ENCODE assay signal across 13 cellular contexts in the genomic region with DNA sequence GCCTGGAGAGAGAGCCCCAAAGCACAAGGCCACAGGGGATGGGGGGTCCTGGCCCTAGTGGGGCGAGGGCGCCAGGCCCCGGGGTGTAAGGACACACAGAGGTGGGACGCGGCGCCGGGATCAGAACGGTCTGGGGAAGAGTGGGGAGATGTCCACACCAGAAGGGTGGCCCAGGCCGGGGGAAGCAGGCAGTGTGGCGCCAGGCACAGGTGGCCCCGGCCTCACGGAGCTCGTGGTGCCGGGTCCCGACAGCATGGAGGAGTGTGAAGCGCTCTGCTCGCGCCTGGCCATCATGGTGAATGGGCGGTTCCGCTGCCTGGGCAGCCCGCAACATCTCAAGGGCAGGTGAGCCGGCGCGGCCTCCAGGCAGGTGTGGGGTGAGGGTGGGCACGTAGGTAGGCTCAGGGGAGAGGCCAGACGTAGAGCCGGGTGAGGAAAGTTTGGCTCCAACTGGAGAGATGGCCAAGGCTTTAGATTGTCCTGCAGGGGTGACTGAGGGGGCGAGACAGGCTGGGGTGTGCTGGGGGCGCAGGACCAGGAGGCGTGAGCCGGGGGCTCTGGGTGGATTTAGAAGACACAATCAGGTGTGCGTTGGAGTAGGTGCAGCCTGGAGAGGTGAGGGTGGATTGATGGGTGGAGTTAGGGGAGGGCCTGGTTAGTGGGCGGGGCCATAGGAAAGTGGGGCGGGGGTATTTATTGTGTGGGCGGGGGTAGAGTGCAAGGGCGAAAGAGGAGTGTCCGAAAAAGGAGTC. TPM values are rescaled to one million over a fixed set of nuclear protein-coding genes. Genes with fewer than 3 reads are reported as not detected.
DNase-seq lines count a peak whose midpoint lies in the region; ATAC-seq and TF ChIP-seq lines count a peak whose summit lies in the region.
"Had no signal": no experiment of that assay in that cellular context is flagged by ENCODE, and none has a peak within 500 bp of the region (broad histone marks: within the 10 kb centered on the region; RNA-seq: fewer than 3 reads in every experiment).

No MANE protein-coding gene starts in this region.

- TF ChIP-seq EP300 in esophagus muscularis mucosa (IDR thresholded peaks at IDR 0.05): no peak

- TF ChIP-seq CTCF in neural progenitor cell (IDR thresholded peaks at IDR 0.05): no peak
- TF ChIP-seq CTCF in esophagus muscularis mucosa (IDR thresholded peaks at IDR 0.05): no peak

- no peaks in the 10 kb centered on the region for H3K9me3 Mint-ChIP-seq in dendritic cell treated with granulocyte-macrophage colony-stimulating factor and Interleukin-4, amounts not matched to agents 40 ng/mL and 50 ng/mL, for 4 days
- no peaks in the 10 kb centered on the region for H3K9me3 Mint-ChIP-seq in neural progenitor cell
- H3K9me3 Mint-ChIP-seq: activated T-cell treated with anti-CD3 and anti-CD28 coated beads, Interleukin-2, amount 50 U/mL, for 4 hours had no signal

- 67% methylated on average over 33 of the region's 37 CpGs for WGBS in esophagus muscularis mucosa

- H3K4me1 ChIP-seq in neural progenitor cell: peaks cover 12% of the 10 kb centered on the region
- peaks cover 20 to 49% (median 35%) of the 10 kb centered on the region in 4 donors for H3K4me1 ChIP-seq in esophagus muscularis mucosa

- H3K27me3 ChIP-seq in neural progenitor cell (peaks cover 58% of the 10 kb centered on the region), esophagus muscularis mucosa (peaks cover 7 to 50% (median 35%) of the 10 kb centered on the region in 4 donors)

- H3K36me3 Mint-ChIP-seq in dendritic cell treated with granulocyte-macrophage colony-stimulating factor and Interleukin-4, amounts not matched to agents 40 ng/mL and 50 ng/mL, for 4 days (ENCODE audit: low read depth): peaks cover 44% of the 10 kb centered on the region
- H3K36me3 Mint-ChIP-seq in neural progenitor cell: no peaks in the 10 kb centered on the region

- H2AFZ ChIP-seq in neural progenitor cell (replicated peaks): no peak overlapping the region

- peaks cover 4% of the 10 kb centered on the region for H3K27me3 Mint-ChIP-seq in dendritic cell treated with granulocyte-macrophage colony-stimulating factor and Interleukin-4, amounts not matched to agents 40 ng/mL and 50 ng/mL, for 4 days
- peaks cover 26% of the 10 kb centered on the region for H3K27me3 Mint-ChIP-seq in neural progenitor cell (ENCODE audit: insufficient read depth, low read depth)

- no peak overlapping the region for H3K9ac ChIP-seq in neural progenitor cell

- peak overlapping the region; percentile 44 for H3K4me3 Mint-ChIP-seq in dendritic cell treated with granulocyte-macrophage colony-stimulating factor and Interleukin-4, amounts not matched to agents 40 ng/mL and 50 ng/mL, for 4 days
- peak overlapping the region; percentile 33 for H3K4me3 Mint-ChIP-seq in neural progenitor cell

- H3K27ac ChIP-seq in neural progenitor cell (no peak overlapping the region), esophagus muscularis mucosa (replicated peaks in 1 of 4) (no peak overlapping the region)
- H3K27ac ChIP-seq: ascending aorta, foreskin keratinocyte had no signal

- DNase-seq in DMS53 (lab: John Stamatoyannopoulos, UW): peak; percentile 55
- no peak for DNase-seq in DMS53 treated with DMSO at 0.1 percent for 48 hours (lab: John Stamatoyannopoulos, UW; ENCODE audit: unreplicated experiment)
- DNase-seq in HuH-7 (ENCODE audit: low spot score): peak; percentile 59
- no peak for DNase-seq in neural progenitor cell (ENCODE audit: low spot score)
- no peak for DNase-seq in NK-92 (lab: John Stamatoyannopoulos, UW; ENCODE audit: unreplicated experiment)
- DNase-seq in esophagus muscularis mucosa (ENCODE audit: extremely low spot score): no peak
- DNase-seq: 8988T had no signal

- peaks cover 16% of the 10 kb centered on the region for H4K20me1 ChIP-seq in neural progenitor cell (ENCODE audit: low read depth)

- no peak for TF ChIP-seq POLR2A in esophagus muscularis mucosa (IDR thresholded peaks at IDR 0.05; ENCODE audit: low read depth)

- no peaks in the 10 kb centered on the region for H3K79me2 ChIP-seq in neural progenitor cell (ENCODE audit: low read depth)

- H3K4me3 ChIP-seq in neural progenitor cell (no peak overlapping the region), esophagus muscularis mucosa (no peak overlapping the region)
- H3K4me3 ChIP-seq: ascending aorta, skin epidermis had no signal

- no peak for ATAC-seq in HG03175 (IDR thresholded peaks at IDR 0.05; ENCODE audit: unreplicated experiment)

- no peak overlapping the region for H3K4me2 ChIP-seq in neural progenitor cell

- intact Hi-C loops in dendritic cell treated with granulocyte-macrophage colony-stimulating factor and Interleukin-4, amounts not matched to agents 40 ng/mL and 50 ng/mL, for 4 days (cut with micrococcal nuclease): no loop called here
- intact Hi-C loops in esophagus muscularis mucosa (cut with DNase I): no loop called here

- H3K4me1 Mint-ChIP-seq in dendritic cell treated with granulocyte-macrophage colony-stimulating factor and Interleukin-4, amounts not matched to agents 40 ng/mL and 50 ng/mL, for 4 days (ENCODE audit: low read depth): peaks cover 42% of the 10 kb centered on the region
- peaks cover 9% of the 10 kb centered on the region for H3K4me1 Mint-ChIP-seq in neural progenitor cell

- no peaks in the 10 kb centered on the region for H3K9me3 ChIP-seq in neural progenitor cell (ENCODE audit: low read depth)
- H3K9me3 ChIP-seq in esophagus muscularis mucosa: peaks cover 0 to 8% (median 5%) of the 10 kb centered on the region in 4 donors

- H3K36me3 ChIP-seq in neural progenitor cell: no peaks in the 10 kb centered on the region
- H3K36me3 ChIP-seq in esophagus muscularis mucosa: no peaks in the 10 kb centered on the region
- H3K36me3 ChIP-seq: ascending aorta had no signal

- H3F3A ChIP-seq in neural progenitor cell (ENCODE audit: low read depth): peaks cover 19% of the 10 kb centered on the region

- H3K27ac Mint-ChIP-seq in dendritic cell treated with granulocyte-macrophage colony-stimulating factor and Interleukin-4, amounts not matched to agents 40 ng/mL and 50 ng/mL, for 4 days: peak overlapping the region; percentile 41
- no peak overlapping the region for H3K27ac Mint-ChIP-seq in neural progenitor cell

RNA-seq across cellular contexts. Expression of gene ARHGAP45, which starts 2.9 kb away (rescaled TPM):
- total RNA-seq in neural progenitor cell (ENCODE audit: low replicate concordance): 9.6 and 18.2 TPM in 2 replicates
- total RNA-seq in esophagus muscularis mucosa: 10 to 100 TPM; 17.8 to 28.3 (median 21.2) TPM

RNA-seq across cellular contexts. Expression of gene ABCA7, which starts 24.2 kb away (rescaled TPM):
- total RNA-seq in neural progenitor cell (ENCODE audit: low replicate concordance) (1.4 and 21.9 TPM in 2 replicates), esophagus muscularis mucosa (1 to 10 TPM; 3.9 to 9.5 (median 6.9) TPM)

RNA-seq across cellular contexts. Expression of gene POLR2E, which starts 31.1 kb away (rescaled TPM):
- 98.8 and 197 TPM in 2 replicates for total RNA-seq in neural progenitor cell (ENCODE audit: low replicate concordance)
- 100 to 1,000 TPM in 3 of 4 donors, 10 to 100 TPM in 1; 96.8 to 198 (median 135) TPM for total RNA-seq in esophagus muscularis mucosa

RNA-seq across cellular contexts. Expression of gene CNN2, which starts 37.7 kb away (rescaled TPM):
- total RNA-seq in neural progenitor cell (ENCODE audit: low replicate concordance): 131 and 196 TPM in 2 replicates
- total RNA-seq in esophagus muscularis mucosa: 10 to 100 TPM; 47.3 to 98.1 (median 81.3) TPM

RNA-seq across cellular contexts. Expression of gene GPX4, which starts 39.7 kb away (rescaled TPM):
- total RNA-seq in neural progenitor cell (ENCODE audit: low replicate concordance) (289 and 439 TPM in 2 replicates), esophagus muscularis mucosa (100 to 1,000 TPM; 338 to 386 (median 375) TPM)

Comparison
In these comparisons a context has a peak if more than half of its experiments do, and no peak if none do; other contexts are left out.
1. DNase-seq: peak in DMS53 (single experiment) and HuH-7 (single experiment); none in DMS53 treated with DMSO at 0.1 percent for 48 hours (single experiment), neural progenitor cell (single experiment), NK-92 (single experiment) and esophagus muscularis mucosa (single experiment).